Comparison of ENCODE assay signal across 8 cellular contexts in genomic region chr11:64778223-64778472, GRCh38. TPM values are rescaled to one million over a fixed set of nuclear protein-coding genes. Genes with fewer than 3 reads are reported as not detected.
DNase-seq lines count a peak whose midpoint lies in the region; ATAC-seq, FAIRE-seq and TF ChIP-seq lines count a peak whose summit lies in the region.

No MANE protein-coding gene starts in this region.

- H3K27me3 ChIP-seq in CD4-positive, alpha-beta T cell (ENCODE audit: control insufficient read depth, insufficient read depth, low read length) = no peaks in the 10 kb centered on the region
- H3K27me3 ChIP-seq in aorta (ENCODE audit: control insufficient read depth in 1 of 2, insufficient read depth in 2 of 2, low read length in 1 of 2) = no peaks in the 10 kb centered on the region

- H3K27me3 Mint-ChIP-seq in CD4-positive, alpha-beta T cell = no peaks in the 10 kb centered on the region

- CTCF ChIA-PET in CD4-positive, alpha-beta T cell (lab: Charles Lee) = interaction anchor here (0.7 to 1.4 kb wide), 7 partner anchors 10 to 339 kb away, joined by 3 to 8 read pairs (median 4); partner anchors contain the start of genes RASGRP2 and ZNHIT2

- H3K4me3 Mint-ChIP-seq in CD4-positive, alpha-beta T cell = peak overlapping the region; percentile 93

- POLR2A ChIA-PET in CD4-positive, alpha-beta T cell (lab: Charles Lee) = interaction anchor here (0.6 to 11.6 kb wide), 54 partner anchors 9 to 1937 kb away, joined by 3 to 596 read pairs (median 6); partner anchors contain the start of genes CCDC88B, CDC42BPG, EHD1 and FAU

- ATAC-seq in CD4-positive, alpha-beta T cell (ENCODE audit: poor library complexity) = no peak
- ATAC-seq in HG02759 (IDR thresholded peaks at IDR 0.05; ENCODE audit: unreplicated experiment) = peak; percentile 23
- peak; percentile 12 for ATAC-seq in aorta (ENCODE audit: low FRiP score)
- ATAC-seq in GM18502 (IDR thresholded peaks at IDR 0.05; ENCODE audit: poor library complexity, unreplicated experiment) = no peak

- H3K9me3 Mint-ChIP-seq in CD4-positive, alpha-beta T cell = no peaks in the 10 kb centered on the region

- H3K36me3 Mint-ChIP-seq in CD4-positive, alpha-beta T cell (ENCODE audit: low read depth) = peaks cover 55% of the 10 kb centered on the region

- peak overlapping the region; percentile 99 for H3K27ac Mint-ChIP-seq in CD4-positive, alpha-beta T cell

- peaks cover 75% of the 10 kb centered on the region for H3K4me1 Mint-ChIP-seq in CD4-positive, alpha-beta T cell (ENCODE audit: low read depth)

- peak overlapping the region; percentile 88 for H3K4me3 ChIP-seq in lower leg skin (ENCODE audit: low read depth, poor library complexity, severe bottlenecking)
- peak overlapping the region; percentile 99 to 100 for H3K4me3 ChIP-seq in aorta (ENCODE audit: low read length in 2 of 2)

- no peaks in the 10 kb centered on the region for H3K9me3 ChIP-seq in CD4-positive, alpha-beta T cell (ENCODE audit: control insufficient read depth, low read length)
- H3K9me3 ChIP-seq in aorta (ENCODE audit: control insufficient read depth, low read length) = no peaks in the 10 kb centered on the region

- intact Hi-C loops in CD4-positive, alpha-beta T cell (cut with DNase I, micrococcal nuclease) = loop anchor here (1.0 to 10.0 kb wide), 5 partner anchors 33 to 99 kb away; partner anchors contain the start of genes RASGRP2 (in 2 of the 2), EHD1 (in 1 of the 2) and MEN1 (in 1 of the 2)
- intact Hi-C loops in lower leg skin (cut with DNase I; ENCODE audit: low total_unique reads) (no loop called here), aorta (cut with DNase I) (no loop called here)

- H3K36me3 ChIP-seq in aorta (ENCODE audit: control insufficient read depth in 1 of 2, insufficient read depth in 2 of 2, low read length in 1 of 2) = peaks cover 0 to 8% of the 10 kb centered on the region in 2 donors

- no peak for TF ChIP-seq CTCF in CD4-positive, alpha-beta T cell (IDR thresholded peaks at IDR 0.05)
- no peak for TF ChIP-seq CTCF in lower leg skin (IDR thresholded peaks at IDR 0.05)

- DNase-seq in CD4-positive, alpha-beta T cell = no peak
- DNase-seq in lower leg skin (ENCODE audit: low spot score in 2 of 2) = no peak
- no peak for DNase-seq in aorta
- no peak for DNase-seq in T-helper 9 cell
- DNase-seq in H54 (ENCODE audit: insufficient read length, low spot score) = no peak

- no peak for FAIRE-seq in H54 (lab: Jason Lieb, UNC)

- peak overlapping the region; percentile 94 for H3K27ac ChIP-seq in CD4-positive, alpha-beta T cell (ENCODE audit: low read depth, low read length)
- H3K27ac ChIP-seq in adipose tissue (ENCODE audit: low read depth, low read length) = peak overlapping the region; percentile 94
- peak overlapping the region; percentile 99 for H3K27ac ChIP-seq in aorta (ENCODE audit: low read depth in 1 of 2, low read length in 2 of 2)

- H3K4me1 ChIP-seq in aorta (ENCODE audit: control insufficient read depth in 1 of 2, insufficient read depth in 2 of 2, low read length in 2 of 2) = peaks cover 0 to 7% of the 10 kb centered on the region in 2 donors

- 0 to 2% (median 1%) methylated on average over 13 to 28 of the region's 28 CpGs for WGBS in adipose tissue, 3 donors
- WGBS in lower leg skin, 2 donors = no CpG with 5 or more reads among the region's 28 CpGs
- WGBS in aorta, 2 donors = 1 to 4% methylated on average over 5 to 28 of the region's 28 CpGs

- TF ChIP-seq POLR2A in lower leg skin (IDR thresholded peaks at IDR 0.05) = no peak
- no peak for TF ChIP-seq POLR2A in H54 (IDR thresholded peaks at IDR 0.05; ENCODE audit: low read depth, low read length)

RNA-seq across cellular contexts. Expression of gene SF1, which starts 0.2 kb away (rescaled TPM):
- 1,000 to 10,000 TPM; 1,632 to 1,657 TPM for total RNA-seq in CD4-positive, alpha-beta T cell
- polyA plus RNA-seq in adipose tissue (100 to 1,000 TPM in 2 of 3 donors, 10 to 100 TPM in 1; 51.6 to 156 (median 124) TPM), aorta (100 to 1,000 TPM in 1 of 2 donors, 10 to 100 TPM in 1; 46.6 to 136 TPM)
- total RNA-seq in lower leg skin (100 to 1,000 TPM; 130 to 327 (median 178) TPM), aorta (100 to 1,000 TPM; 267 to 322 TPM)

RNA-seq across cellular contexts. Expression of gene PYGM, which starts 18.4 kb away (rescaled TPM):
- total RNA-seq in CD4-positive, alpha-beta T cell = 1 to 10 TPM; 5.0 to 6.0 TPM
- 1 to 10 TPM; 3.2 to 9.6 (median 8.7) TPM for polyA plus RNA-seq in adipose tissue
- total RNA-seq in lower leg skin = 1 to 10 TPM in 1 of 4 donors, under 1 TPM in 3; 0.11 to 2.0 (median 0.44) TPM
- total RNA-seq in aorta = 10 to 100 TPM; 11.5 to 12.9 TPM
- polyA plus RNA-seq in aorta = 10 to 100 TPM in 1 of 2 donors, 1 to 10 TPM in 1; 1.9 to 12.5 TPM

RNA-seq across cellular contexts. Expression of gene MAP4K2, which starts 24.9 kb away (rescaled TPM):
- 10 to 100 TPM; 71.9 to 74.1 TPM for total RNA-seq in CD4-positive, alpha-beta T cell
- polyA plus RNA-seq in adipose tissue = 10 to 100 TPM in 2 of 3 donors, 1 to 10 TPM in 1; 6.4 to 23.2 (median 15.4) TPM
- total RNA-seq in lower leg skin = 10 to 100 TPM in 3 of 4 donors, 1 to 10 TPM in 1; 9.3 to 29.8 (median 19.5) TPM
- 10 to 100 TPM; 10.7 to 11.5 TPM for total RNA-seq in aorta
- polyA plus RNA-seq in aorta = 10 to 100 TPM in 1 of 2 donors, 1 to 10 TPM in 1; 5.4 to 29.6 TPM

RNA-seq across cellular contexts. Expression of gene MEN1, which starts 32.2 kb away (rescaled TPM):
- 10 to 100 TPM; 16.4 to 17.7 TPM for total RNA-seq in CD4-positive, alpha-beta T cell
- polyA plus RNA-seq in adipose tissue = 10 to 100 TPM; 13.9 to 15.7 (median 14.6) TPM
- total RNA-seq in lower leg skin = 10 to 100 TPM; 20.5 to 42.7 (median 32.2) TPM
- 10 to 100 TPM; 14.5 to 18.0 TPM for total RNA-seq in aorta
- 10 to 100 TPM in 1 of 2 donors, 1 to 10 TPM in 1; 9.1 to 18.8 TPM for polyA plus RNA-seq in aorta

RNA-seq across cellular contexts. Expression of gene RASGRP2, which starts 34.2 kb away (rescaled TPM):
- 100 to 1,000 TPM; 668 to 672 TPM for total RNA-seq in CD4-positive, alpha-beta T cell
- polyA plus RNA-seq in adipose tissue (10 to 100 TPM in 2 of 3 donors, 1 to 10 TPM in 1; 9.8 to 96.4 (median 26.9) TPM), aorta (100 to 1,000 TPM in 1 of 2 donors, 10 to 100 TPM in 1; 20.8 to 152 TPM)
- total RNA-seq in lower leg skin (1 to 10 TPM; 1.1 to 10.0 (median 5.0) TPM), aorta (10 to 100 TPM; 44.7 to 52.6 TPM)

Comparison
In these comparisons a context has a peak if more than half of its experiments do, and no peak if none do; other contexts are left out.
1. ATAC-seq: peak in HG02759 (single experiment) and aorta (single experiment); none in CD4-positive, alpha-beta T cell (single experiment) and GM18502 (single experiment).
2. RNA of gene SF1, which starts 0.2 kb away (total RNA-seq): 1,632 to 1,657 TPM in CD4-positive, alpha-beta T cell; 267 to 322 TPM in aorta and 130 to 327 TPM in lower leg skin; every median in the first group is over 4 times any median in the second.
3. intact Hi-C loops: an anchor here in CD4-positive, alpha-beta T cell (1.0 to 10.0 kb wide); none called in lower leg skin and aorta.
4. Peak in every context shown above with its lines, with median percentiles within 50 percentile points of each other: H3K27ac ChIP-seq.